Comparison of ENCODE assay signal across 2 cellular contexts in genomic region chr15:73232771-73233170, GRCh38.
TF ChIP-seq lines count a peak whose summit lies in the region.

No MANE protein-coding gene starts in this region.

TF ChIP-seq in GM23338, 12 proteins besides CTCF, POLR2A, EP300 and RAD21 (continued from another document):
- TF ChIP-seq NANOG (IDR thresholded peaks at IDR 0.05; ENCODE audit: borderline replicate concordance): no peak

TF ChIP-seq in H1, 55 proteins besides CTCF, POLR2A, EP300 and RAD21 (continued from another document):
- TF ChIP-seq ATF3 (IDR thresholded peaks at IDR 0.05; ENCODE audit: insufficient read depth, low read depth, low read length) (no peak), ASH2L (IDR thresholded peaks at IDR 0.05; ENCODE audit: low read length) (no peak), BACH1 (IDR thresholded peaks at IDR 0.05; ENCODE audit: low read length) (no peak), CTBP2 (IDR thresholded peaks at IDR 0.05; ENCODE audit: borderline replicate concordance, insufficient read depth, insufficient read length, low read length) (no peak)
- TF ChIP-seq, protein P1, sequence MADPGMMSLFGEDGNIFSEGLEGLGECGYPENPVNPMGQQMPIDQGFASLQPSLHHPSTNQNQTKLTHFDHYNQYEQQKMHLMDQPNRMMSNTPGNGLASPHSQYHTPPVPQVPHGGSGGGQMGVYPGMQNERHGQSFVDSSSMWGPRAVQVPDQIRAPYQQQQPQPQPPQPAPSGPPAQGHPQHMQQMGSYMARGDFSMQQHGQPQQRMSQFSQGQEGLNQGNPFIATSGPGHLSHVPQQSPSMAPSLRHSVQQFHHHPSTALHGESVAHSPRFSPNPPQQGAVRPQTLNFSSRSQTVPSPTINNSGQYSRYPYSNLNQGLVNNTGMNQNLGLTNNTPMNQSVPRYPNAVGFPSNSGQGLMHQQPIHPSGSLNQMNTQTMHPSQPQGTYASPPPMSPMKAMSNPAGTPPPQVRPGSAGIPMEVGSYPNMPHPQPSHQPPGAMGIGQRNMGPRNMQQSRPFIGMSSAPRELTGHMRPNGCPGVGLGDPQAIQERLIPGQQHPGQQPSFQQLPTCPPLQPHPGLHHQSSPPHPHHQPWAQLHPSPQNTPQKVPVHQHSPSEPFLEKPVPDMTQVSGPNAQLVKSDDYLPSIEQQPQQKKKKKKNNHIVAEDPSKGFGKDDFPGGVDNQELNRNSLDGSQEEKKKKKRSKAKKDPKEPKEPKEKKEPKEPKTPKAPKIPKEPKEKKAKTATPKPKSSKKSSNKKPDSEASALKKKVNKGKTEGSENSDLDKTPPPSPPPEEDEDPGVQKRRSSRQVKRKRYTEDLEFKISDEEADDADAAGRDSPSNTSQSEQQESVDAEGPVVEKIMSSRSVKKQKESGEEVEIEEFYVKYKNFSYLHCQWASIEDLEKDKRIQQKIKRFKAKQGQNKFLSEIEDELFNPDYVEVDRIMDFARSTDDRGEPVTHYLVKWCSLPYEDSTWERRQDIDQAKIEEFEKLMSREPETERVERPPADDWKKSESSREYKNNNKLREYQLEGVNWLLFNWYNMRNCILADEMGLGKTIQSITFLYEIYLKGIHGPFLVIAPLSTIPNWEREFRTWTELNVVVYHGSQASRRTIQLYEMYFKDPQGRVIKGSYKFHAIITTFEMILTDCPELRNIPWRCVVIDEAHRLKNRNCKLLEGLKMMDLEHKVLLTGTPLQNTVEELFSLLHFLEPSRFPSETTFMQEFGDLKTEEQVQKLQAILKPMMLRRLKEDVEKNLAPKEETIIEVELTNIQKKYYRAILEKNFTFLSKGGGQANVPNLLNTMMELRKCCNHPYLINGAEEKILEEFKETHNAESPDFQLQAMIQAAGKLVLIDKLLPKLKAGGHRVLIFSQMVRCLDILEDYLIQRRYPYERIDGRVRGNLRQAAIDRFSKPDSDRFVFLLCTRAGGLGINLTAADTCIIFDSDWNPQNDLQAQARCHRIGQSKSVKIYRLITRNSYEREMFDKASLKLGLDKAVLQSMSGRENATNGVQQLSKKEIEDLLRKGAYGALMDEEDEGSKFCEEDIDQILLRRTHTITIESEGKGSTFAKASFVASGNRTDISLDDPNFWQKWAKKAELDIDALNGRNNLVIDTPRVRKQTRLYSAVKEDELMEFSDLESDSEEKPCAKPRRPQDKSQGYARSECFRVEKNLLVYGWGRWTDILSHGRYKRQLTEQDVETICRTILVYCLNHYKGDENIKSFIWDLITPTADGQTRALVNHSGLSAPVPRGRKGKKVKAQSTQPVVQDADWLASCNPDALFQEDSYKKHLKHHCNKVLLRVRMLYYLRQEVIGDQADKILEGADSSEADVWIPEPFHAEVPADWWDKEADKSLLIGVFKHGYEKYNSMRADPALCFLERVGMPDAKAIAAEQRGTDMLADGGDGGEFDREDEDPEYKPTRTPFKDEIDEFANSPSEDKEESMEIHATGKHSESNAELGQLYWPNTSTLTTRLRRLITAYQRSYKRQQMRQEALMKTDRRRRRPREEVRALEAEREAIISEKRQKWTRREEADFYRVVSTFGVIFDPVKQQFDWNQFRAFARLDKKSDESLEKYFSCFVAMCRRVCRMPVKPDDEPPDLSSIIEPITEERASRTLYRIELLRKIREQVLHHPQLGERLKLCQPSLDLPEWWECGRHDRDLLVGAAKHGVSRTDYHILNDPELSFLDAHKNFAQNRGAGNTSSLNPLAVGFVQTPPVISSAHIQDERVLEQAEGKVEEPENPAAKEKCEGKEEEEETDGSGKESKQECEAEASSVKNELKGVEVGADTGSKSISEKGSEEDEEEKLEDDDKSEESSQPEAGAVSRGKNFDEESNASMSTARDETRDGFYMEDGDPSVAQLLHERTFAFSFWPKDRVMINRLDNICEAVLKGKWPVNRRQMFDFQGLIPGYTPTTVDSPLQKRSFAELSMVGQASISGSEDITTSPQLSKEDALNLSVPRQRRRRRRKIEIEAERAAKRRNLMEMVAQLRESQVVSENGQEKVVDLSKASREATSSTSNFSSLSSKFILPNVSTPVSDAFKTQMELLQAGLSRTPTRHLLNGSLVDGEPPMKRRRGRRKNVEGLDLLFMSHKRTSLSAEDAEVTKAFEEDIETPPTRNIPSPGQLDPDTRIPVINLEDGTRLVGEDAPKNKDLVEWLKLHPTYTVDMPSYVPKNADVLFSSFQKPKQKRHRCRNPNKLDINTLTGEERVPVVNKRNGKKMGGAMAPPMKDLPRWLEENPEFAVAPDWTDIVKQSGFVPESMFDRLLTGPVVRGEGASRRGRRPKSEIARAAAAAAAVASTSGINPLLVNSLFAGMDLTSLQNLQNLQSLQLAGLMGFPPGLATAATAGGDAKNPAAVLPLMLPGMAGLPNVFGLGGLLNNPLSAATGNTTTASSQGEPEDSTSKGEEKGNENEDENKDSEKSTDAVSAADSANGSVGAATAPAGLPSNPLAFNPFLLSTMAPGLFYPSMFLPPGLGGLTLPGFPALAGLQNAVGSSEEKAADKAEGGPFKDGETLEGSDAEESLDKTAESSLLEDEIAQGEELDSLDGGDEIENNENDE (IDR thresholded peaks at IDR 0.05; ENCODE audit: insufficient replicate concordance, low read length): no peak
